In the genomic region with DNA sequence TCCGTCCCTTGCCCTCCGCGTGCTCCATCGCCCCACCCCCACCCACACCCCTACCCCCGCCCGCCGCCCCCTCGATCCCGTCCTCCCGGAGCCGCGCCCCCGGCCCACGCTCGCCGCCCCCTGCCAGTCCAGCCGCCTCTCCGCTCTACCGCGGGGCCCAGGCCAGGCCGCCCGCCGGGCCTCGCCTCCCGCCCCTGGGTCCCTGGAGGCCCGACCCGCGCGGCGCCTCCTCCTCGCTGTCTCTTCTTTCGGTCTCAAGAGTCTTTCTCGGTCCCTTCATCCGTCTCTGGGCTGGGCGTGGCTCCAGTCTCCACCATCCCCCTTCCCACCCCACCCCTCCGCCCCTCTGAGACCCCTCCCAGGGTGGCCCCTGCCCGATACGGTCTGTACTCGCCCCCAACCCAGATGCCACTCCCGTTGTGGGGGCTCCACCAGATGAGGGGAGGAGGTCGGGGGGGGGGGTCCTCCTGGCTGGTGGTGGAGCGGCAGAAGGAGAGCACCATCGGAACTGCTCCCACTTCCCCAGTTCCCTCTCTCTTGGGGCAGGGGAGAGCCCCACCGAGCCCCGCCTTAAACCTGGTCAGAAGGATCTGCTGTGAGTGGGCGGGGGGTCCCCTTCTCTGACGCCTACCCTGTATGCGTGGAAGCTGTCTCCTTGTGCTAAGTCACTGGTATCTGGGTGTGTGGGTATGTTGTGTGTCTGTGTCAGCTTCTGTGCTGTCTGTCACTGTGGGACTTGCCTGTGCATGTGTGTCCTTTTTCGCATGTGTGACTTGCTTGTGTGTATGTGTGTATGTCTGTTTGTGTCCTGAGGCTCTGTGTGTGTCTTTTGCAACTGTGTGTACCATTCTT, we compare ENCODE assay signal across 1 cellular context.
TF ChIP-seq lines count a peak whose summit lies in the region.

No MANE protein-coding gene starts in this region.

TF ChIP-seq in WTC11, 78 proteins besides CTCF, POLR2A, EP300 and RAD21 (continued from another document):
- TF ChIP-seq, protein P1, sequence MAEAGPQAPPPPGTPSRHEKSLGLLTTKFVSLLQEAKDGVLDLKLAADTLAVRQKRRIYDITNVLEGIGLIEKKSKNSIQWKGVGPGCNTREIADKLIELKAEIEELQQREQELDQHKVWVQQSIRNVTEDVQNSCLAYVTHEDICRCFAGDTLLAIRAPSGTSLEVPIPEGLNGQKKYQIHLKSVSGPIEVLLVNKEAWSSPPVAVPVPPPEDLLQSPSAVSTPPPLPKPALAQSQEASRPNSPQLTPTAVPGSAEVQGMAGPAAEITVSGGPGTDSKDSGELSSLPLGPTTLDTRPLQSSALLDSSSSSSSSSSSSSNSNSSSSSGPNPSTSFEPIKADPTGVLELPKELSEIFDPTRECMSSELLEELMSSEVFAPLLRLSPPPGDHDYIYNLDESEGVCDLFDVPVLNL (CRISPR knock-in tag; IDR thresholded peaks at IDR 0.05; ENCODE audit: borderline replicate concordance, low read depth), result no peak
- TF ChIP-seq FOXP1 (CRISPR knock-in tag; IDR thresholded peaks at IDR 0.05; ENCODE audit: borderline replicate concordance) (no peak), ZNF671 (CRISPR knock-in tag; IDR thresholded peaks at IDR 0.05) (no peak), SP1 (CRISPR knock-in tag; conservative IDR thresholded peaks at IDR 0.05) (no peak), ZNF396 (CRISPR knock-in tag; IDR thresholded peaks at IDR 0.05; ENCODE audit: borderline replicate concordance) (no peak)
- TF ChIP-seq, protein P2, sequence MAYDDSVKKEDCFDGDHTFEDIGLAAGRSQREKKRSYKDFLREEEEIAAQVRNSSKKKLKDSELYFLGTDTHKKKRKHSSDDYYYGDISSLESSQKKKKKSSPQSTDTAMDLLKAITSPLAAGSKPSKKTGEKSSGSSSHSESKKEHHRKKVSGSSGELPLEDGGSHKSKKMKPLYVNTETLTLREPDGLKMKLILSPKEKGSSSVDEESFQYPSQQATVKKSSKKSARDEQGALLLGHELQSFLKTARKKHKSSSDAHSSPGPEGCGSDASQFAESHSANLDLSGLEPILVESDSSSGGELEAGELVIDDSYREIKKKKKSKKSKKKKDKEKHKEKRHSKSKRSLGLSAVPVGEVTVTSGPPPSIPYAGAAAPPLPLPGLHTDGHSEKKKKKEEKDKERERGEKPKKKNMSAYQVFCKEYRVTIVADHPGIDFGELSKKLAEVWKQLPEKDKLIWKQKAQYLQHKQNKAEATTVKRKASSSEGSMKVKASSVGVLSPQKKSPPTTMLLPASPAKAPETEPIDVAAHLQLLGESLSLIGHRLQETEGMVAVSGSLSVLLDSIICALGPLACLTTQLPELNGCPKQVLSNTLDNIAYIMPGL (CRISPR knock-in tag; IDR thresholded peaks at IDR 0.05), result no peak
